2 cellular contexts compared by ENCODE assay signal in the genomic region with DNA sequence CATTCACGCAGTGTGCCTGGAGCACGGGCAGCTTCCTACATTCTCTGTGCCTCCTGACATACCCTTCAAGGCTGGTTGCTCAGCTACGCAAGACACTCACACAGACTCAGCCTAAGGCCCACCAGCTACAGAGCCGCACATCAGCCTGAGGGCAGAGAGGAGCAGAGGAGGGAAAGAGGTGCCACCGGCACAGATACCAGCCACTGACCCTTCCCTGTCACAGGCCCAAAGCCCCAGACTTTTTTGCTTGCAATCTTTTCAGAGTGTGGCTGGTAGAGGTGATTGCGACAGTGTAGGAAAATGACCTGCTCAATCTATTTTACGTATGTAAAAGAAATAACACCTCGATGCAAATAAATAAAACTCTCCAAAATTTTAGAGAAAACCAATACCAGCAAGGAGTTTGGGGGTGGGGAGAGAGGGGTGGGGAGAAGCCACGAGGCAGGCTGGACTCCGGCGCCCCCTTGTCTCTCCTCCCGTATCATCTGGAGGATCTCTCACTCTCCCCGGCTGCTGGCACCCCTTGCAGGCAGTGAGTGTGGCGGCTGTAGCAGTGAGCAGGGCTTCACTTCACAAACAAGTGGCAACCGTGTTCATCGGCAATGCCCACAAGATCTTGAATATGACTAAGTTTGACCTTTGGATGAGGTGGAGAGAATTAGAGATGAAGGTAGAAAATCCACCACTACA.
TF ChIP-seq lines count a peak whose summit lies in the region.

No MANE protein-coding gene starts in this region.

TF ChIP-seq in GM23338, 12 proteins besides CTCF, POLR2A, EP300 and RAD21 (continues in another document):
- TF ChIP-seq, protein P1, sequence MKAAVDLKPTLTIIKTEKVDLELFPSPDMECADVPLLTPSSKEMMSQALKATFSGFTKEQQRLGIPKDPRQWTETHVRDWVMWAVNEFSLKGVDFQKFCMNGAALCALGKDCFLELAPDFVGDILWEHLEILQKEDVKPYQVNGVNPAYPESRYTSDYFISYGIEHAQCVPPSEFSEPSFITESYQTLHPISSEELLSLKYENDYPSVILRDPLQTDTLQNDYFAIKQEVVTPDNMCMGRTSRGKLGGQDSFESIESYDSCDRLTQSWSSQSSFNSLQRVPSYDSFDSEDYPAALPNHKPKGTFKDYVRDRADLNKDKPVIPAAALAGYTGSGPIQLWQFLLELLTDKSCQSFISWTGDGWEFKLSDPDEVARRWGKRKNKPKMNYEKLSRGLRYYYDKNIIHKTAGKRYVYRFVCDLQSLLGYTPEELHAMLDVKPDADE (IDR thresholded peaks at IDR 0.05) = no peak
- TF ChIP-seq CREB1 (CRISPR knock-in tag; IDR thresholded peaks at IDR 0.05; ENCODE audit: low read depth) (no peak), ZNF331 (CRISPR knock-in tag; IDR thresholded peaks at IDR 0.05; ENCODE audit: low read depth) (no peak), JUNB (IDR thresholded peaks at IDR 0.05; ENCODE audit: unreplicated experiment) (no peak), POLR2AphosphoS5 (IDR thresholded peaks at IDR 0.05; ENCODE audit: low read depth) (no peak), EZH2 (IDR thresholded peaks at IDR 0.05; ENCODE audit: low read depth, unreplicated experiment) (no peak), STAT1 (IDR thresholded peaks at IDR 0.05; ENCODE audit: unreplicated experiment) (no peak), NANOG (IDR thresholded peaks at IDR 0.05; ENCODE audit: borderline replicate concordance) (no peak), ZNF114 (CRISPR knock-in tag; IDR thresholded peaks at IDR 0.05) (no peak)
- TF ChIP-seq, protein P2, sequence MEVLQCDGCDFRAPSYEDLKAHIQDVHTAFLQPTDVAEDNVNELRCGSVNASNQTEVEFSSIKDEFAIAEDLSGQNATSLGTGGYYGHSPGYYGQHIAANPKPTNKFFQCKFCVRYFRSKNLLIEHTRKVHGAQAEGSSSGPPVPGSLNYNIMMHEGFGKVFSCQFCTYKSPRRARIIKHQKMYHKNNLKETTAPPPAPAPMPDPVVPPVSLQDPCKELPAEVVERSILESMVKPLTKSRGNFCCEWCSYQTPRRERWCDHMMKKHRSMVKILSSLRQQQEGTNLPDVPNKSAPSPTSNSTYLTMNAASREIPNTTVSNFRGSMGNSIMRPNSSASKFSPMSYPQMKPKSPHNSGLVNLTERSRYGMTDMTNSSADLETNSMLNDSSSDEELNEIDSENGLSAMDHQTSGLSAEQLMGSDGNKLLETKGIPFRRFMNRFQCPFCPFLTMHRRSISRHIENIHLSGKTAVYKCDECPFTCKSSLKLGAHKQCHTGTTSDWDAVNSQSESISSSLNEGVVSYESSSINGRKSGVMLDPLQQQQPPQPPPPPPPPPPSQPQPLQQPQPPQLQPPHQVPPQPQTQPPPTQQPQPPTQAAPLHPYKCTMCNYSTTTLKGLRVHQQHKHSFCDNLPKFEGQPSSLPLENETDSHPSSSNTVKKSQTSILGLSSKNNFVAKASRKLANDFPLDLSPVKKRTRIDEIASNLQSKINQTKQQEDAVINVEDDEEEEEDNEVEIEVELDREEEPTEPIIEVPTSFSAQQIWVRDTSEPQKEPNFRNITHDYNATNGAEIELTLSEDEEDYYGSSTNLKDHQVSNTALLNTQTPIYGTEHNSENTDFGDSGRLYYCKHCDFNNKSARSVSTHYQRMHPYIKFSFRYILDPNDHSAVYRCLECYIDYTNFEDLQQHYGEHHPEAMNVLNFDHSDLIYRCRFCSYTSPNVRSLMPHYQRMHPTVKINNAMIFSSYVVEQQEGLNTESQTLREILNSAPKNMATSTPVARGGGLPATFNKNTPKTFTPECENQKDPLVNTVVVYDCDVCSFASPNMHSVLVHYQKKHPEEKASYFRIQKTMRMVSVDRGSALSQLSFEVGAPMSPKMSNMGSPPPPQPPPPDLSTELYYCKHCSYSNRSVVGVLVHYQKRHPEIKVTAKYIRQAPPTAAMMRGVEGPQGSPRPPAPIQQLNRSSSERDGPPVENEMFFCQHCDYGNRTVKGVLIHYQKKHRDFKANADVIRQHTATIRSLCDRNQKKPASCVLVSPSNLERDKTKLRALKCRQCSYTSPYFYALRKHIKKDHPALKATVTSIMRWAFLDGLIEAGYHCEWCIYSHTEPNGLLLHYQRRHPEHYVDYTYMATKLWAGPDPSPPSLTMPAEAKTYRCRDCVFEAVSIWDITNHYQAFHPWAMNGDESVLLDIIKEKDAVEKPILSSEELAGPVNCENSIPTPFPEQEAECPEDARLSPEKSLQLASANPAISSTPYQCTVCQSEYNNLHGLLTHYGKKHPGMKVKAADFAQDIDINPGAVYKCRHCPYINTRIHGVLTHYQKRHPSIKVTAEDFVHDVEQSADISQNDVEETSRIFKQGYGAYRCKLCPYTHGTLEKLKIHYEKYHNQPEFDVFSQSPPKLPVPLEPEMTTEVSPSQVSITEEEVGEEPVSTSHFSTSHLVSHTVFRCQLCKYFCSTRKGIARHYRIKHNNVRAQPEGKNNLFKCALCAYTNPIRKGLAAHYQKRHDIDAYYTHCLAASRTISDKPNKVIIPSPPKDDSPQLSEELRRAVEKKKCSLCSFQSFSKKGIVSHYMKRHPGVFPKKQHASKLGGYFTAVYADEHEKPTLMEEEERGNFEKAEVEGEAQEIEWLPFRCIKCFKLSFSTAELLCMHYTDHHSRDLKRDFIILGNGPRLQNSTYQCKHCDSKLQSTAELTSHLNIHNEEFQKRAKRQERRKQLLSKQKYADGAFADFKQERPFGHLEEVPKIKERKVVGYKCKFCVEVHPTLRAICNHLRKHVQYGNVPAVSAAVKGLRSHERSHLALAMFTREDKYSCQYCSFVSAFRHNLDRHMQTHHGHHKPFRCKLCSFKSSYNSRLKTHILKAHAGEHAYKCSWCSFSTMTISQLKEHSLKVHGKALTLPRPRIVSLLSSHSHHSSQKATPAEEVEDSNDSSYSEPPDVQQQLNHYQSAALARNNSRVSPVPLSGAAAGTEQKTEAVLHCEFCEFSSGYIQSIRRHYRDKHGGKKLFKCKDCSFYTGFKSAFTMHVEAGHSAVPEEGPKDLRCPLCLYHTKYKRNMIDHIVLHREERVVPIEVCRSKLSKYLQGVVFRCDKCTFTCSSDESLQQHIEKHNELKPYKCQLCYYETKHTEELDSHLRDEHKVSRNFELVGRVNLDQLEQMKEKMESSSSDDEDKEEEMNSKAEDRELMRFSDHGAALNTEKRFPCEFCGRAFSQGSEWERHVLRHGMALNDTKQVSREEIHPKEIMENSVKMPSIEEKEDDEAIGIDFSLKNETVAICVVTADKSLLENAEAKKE (CRISPR knock-in tag; IDR thresholded peaks at IDR 0.05) = no peak

TF ChIP-seq in K562, 482 proteins besides CTCF, POLR2A, EP300 and RAD21:
- TF ChIP-seq U2AF1 (optimal IDR thresholded peaks at IDR 0.05; ENCODE audit: low read depth, low read length) (no peak), HNRNPUL1 (IDR thresholded peaks at IDR 0.05; ENCODE audit: low read length) (no peak), LCOR (CRISPR knock-in tag; IDR thresholded peaks at IDR 0.05) (no peak), NCOR1 (IDR thresholded peaks at IDR 0.05) (no peak), CEBPB (tag; IDR thresholded peaks at IDR 0.05) (peak; percentile 54)
- TF ChIP-seq, protein P3, sequence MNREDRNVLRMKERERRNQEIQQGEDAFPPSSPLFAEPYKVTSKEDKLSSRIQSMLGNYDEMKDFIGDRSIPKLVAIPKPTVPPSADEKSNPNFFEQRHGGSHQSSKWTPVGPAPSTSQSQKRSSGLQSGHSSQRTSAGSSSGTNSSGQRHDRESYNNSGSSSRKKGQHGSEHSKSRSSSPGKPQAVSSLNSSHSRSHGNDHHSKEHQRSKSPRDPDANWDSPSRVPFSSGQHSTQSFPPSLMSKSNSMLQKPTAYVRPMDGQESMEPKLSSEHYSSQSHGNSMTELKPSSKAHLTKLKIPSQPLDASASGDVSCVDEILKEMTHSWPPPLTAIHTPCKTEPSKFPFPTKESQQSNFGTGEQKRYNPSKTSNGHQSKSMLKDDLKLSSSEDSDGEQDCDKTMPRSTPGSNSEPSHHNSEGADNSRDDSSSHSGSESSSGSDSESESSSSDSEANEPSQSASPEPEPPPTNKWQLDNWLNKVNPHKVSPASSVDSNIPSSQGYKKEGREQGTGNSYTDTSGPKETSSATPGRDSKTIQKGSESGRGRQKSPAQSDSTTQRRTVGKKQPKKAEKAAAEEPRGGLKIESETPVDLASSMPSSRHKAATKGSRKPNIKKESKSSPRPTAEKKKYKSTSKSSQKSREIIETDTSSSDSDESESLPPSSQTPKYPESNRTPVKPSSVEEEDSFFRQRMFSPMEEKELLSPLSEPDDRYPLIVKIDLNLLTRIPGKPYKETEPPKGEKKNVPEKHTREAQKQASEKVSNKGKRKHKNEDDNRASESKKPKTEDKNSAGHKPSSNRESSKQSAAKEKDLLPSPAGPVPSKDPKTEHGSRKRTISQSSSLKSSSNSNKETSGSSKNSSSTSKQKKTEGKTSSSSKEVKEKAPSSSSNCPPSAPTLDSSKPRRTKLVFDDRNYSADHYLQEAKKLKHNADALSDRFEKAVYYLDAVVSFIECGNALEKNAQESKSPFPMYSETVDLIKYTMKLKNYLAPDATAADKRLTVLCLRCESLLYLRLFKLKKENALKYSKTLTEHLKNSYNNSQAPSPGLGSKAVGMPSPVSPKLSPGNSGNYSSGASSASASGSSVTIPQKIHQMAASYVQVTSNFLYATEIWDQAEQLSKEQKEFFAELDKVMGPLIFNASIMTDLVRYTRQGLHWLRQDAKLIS (CRISPR knock-in tag; IDR thresholded peaks at IDR 0.05) = no peak
- TF ChIP-seq, protein P4, sequence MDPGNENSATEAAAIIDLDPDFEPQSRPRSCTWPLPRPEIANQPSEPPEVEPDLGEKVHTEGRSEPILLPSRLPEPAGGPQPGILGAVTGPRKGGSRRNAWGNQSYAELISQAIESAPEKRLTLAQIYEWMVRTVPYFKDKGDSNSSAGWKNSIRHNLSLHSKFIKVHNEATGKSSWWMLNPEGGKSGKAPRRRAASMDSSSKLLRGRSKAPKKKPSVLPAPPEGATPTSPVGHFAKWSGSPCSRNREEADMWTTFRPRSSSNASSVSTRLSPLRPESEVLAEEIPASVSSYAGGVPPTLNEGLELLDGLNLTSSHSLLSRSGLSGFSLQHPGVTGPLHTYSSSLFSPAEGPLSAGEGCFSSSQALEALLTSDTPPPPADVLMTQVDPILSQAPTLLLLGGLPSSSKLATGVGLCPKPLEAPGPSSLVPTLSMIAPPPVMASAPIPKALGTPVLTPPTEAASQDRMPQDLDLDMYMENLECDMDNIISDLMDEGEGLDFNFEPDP (CRISPR knock-in tag; IDR thresholded peaks at IDR 0.05) = no peak
